ENCODE assay signal across 21 cellular contexts in genomic region chr11:2919837-2920236, GRCh38. TPM values are rescaled to one million over a fixed set of nuclear protein-coding genes. Genes with fewer than 3 reads are reported as not detected.
"Had no signal": no experiment of that assay in that cellular context is flagged by ENCODE, and none has a peak within 500 bp of the region (broad histone marks: within the 10 kb centered on the region; RNA-seq: fewer than 3 reads in every experiment).

No MANE protein-coding gene starts in this region.

- H3K4me1 Mint-ChIP-seq: naive thymus-derived CD4-positive, alpha-beta T cell; nephron progenitor cell had no signal

- H3K27ac Mint-ChIP-seq: naive thymus-derived CD4-positive, alpha-beta T cell; nephron progenitor cell; stimulated activated naive CD8-positive, alpha-beta T cell treated with anti-CD3 and anti-CD28 coated beads, Interleukin-15, Interleukin-2, amounts not matched to agents 100 ng/mL and 50 ng/mL, for 24 hours had no signal

- ATAC-seq: gastroesophageal sphincter; naive thymus-derived CD4-positive, alpha-beta T cell had no signal

- DNase-seq: colonic mucosa; dermis blood vessel endothelial cell; esophagus squamous epithelium; foreskin fibroblast; glutamatergic neuron; mesendoderm; naive thymus-derived CD4-positive, alpha-beta T cell; nephron progenitor cell; posterior cingulate gyrus; stimulated activated CD4-positive, alpha-beta T cell treated with anti-CD3 and anti-CD28 coated beads, Interleukin-2, amount 100 ng/mL, for 48 hours; tibial artery; uterus had no signal

- H3K36me3 Mint-ChIP-seq: naive thymus-derived CD4-positive, alpha-beta T cell had no signal

- H3K27me3 ChIP-seq: colonic mucosa, esophagus squamous epithelium, hepatocyte, upper lobe of left lung, uterus had no signal

- H3K4me2 ChIP-seq: hepatocyte, smooth muscle cell had no signal

- H3K9me3 ChIP-seq: colonic mucosa, esophagus squamous epithelium, gastroesophageal sphincter, neutrophil, tibial artery, upper lobe of left lung, uterus had no signal

- H3K4me3 ChIP-seq: colonic mucosa, esophagus squamous epithelium, gastroesophageal sphincter, hepatocyte, lung, smooth muscle cell, tibial artery, upper lobe of left lung, uterus had no signal

- H3K9me3 Mint-ChIP-seq: naive thymus-derived CD4-positive, alpha-beta T cell; nephron progenitor cell; stimulated activated naive CD8-positive, alpha-beta T cell treated with anti-CD3 and anti-CD28 coated beads, Interleukin-15, Interleukin-2, amounts not matched to agents 100 ng/mL and 50 ng/mL, for 24 hours had no signal

- H3K4me1 ChIP-seq: gastroesophageal sphincter, uterus had no signal

- H3K27ac ChIP-seq: colonic mucosa, esophagus squamous epithelium, gastroesophageal sphincter, hepatocyte, neutrophil, tibial artery, upper lobe of left lung, uterus had no signal

- H3K4me3 Mint-ChIP-seq: naive thymus-derived CD4-positive, alpha-beta T cell; nephron progenitor cell; stimulated activated naive CD8-positive, alpha-beta T cell treated with anti-CD3 and anti-CD28 coated beads, Interleukin-15, Interleukin-2, amounts not matched to agents 100 ng/mL and 50 ng/mL, for 24 hours had no signal

- H3K36me3 ChIP-seq: colonic mucosa, esophagus squamous epithelium, gastroesophageal sphincter, neutrophil, tibial artery, upper lobe of left lung, uterus had no signal

RNA-seq across cellular contexts. Expression of gene PHLDA2, which starts 9.4 kb away (rescaled TPM):
- total RNA-seq: cerebellum, temporal lobe had no signal
- polyA plus RNA-seq: naive thymus-derived CD4-positive, alpha-beta T cell had no signal
